8 cellular contexts compared by ENCODE assay signal in genomic region chr9:97038909-97039781, GRCh38. TPM values are rescaled to one million over a fixed set of nuclear protein-coding genes. Genes with fewer than 3 reads are reported as not detected.
DNase-seq lines count a peak whose midpoint lies in the region; ATAC-seq and TF ChIP-seq lines count a peak whose summit lies in the region.

TSS of gene CTSV (minus strand) at chr9:97039142. CDS start at chr9:97038043, 1,099 bp downstream.

- H3K27me3 ChIP-seq in CD4-positive, CD25-positive, alpha-beta regulatory T cell (ENCODE audit: control insufficient read depth, insufficient read depth, low read length) = peaks cover 17% of the 10 kb centered on the region

- no peaks in the 10 kb centered on the region for H3K36me3 Mint-ChIP-seq in CD4-positive, CD25-positive, alpha-beta regulatory T cell

- H3K9me3 ChIP-seq in CD4-positive, CD25-positive, alpha-beta regulatory T cell (ENCODE audit: control insufficient read depth in 2 of 2, low read length in 2 of 2) = peaks cover 0 to 4% of the 10 kb centered on the region in 2 experiments
- H3K9me3 ChIP-seq in mucosa of descending colon = no peaks in the 10 kb centered on the region

- intact Hi-C loops in mucosa of descending colon (cut with DNase I, micrococcal nuclease) = no loop called here

- peaks cover 10% of the 10 kb centered on the region for H3K4me1 ChIP-seq in CD4-positive, CD25-positive, alpha-beta regulatory T cell (ENCODE audit: control insufficient read depth, insufficient read depth, low read length, poor library complexity, severe bottlenecking)
- H3K4me1 ChIP-seq in mucosa of descending colon (ENCODE audit: low read depth) = peaks cover 20% of the 10 kb centered on the region

- H3K9me3 Mint-ChIP-seq in CD4-positive, CD25-positive, alpha-beta regulatory T cell = peaks cover 0 to 6% (median 2%) of the 10 kb centered on the region in 7 donors

- H3K4me1 Mint-ChIP-seq in CD4-positive, CD25-positive, alpha-beta regulatory T cell = peaks cover 0 to 5% (median 3%) of the 10 kb centered on the region in 4 donors

- no peak within 1 kb of the TSS for H3K27ac ChIP-seq in CD4-positive, CD25-positive, alpha-beta regulatory T cell (ENCODE audit: insufficient read depth, low read length, poor library complexity, severe bottlenecking)

- TF ChIP-seq CTCF in epithelial cell of esophagus (IDR thresholded peaks at IDR 0.05; ENCODE audit: insufficient read depth, low read depth, low read length, missing control alignments) (no peak), mucosa of descending colon (IDR thresholded peaks at IDR 0.05) (no peak)

- no peaks in the 10 kb centered on the region for H3K36me3 ChIP-seq in CD4-positive, CD25-positive, alpha-beta regulatory T cell (ENCODE audit: control insufficient read depth, insufficient read depth, low read length)
- no peaks in the 10 kb centered on the region for H3K36me3 ChIP-seq in mucosa of descending colon (ENCODE audit: low read depth)

- H3K4me3 ChIP-seq in CD4-positive, CD25-positive, alpha-beta regulatory T cell (ENCODE audit: low read depth, low read length) = no peak within 1 kb of the TSS
- H3K4me3 ChIP-seq in epithelial cell of esophagus (ENCODE audit: low read length) = peak within 1 kb of the TSS; percentile 69
- no peak within 1 kb of the TSS for H3K4me3 ChIP-seq in mucosa of descending colon

- peaks cover 69% of the 10 kb centered on the region for H3K27me3 Mint-ChIP-seq in CD4-positive, CD25-positive, alpha-beta regulatory T cell

- H3K4me3 Mint-ChIP-seq in CD4-positive, CD25-positive, alpha-beta regulatory T cell = peak within 1 kb of the TSS; percentile 43 to 74 (median 64)

- H3K27ac Mint-ChIP-seq in CD4-positive, CD25-positive, alpha-beta regulatory T cell = no peak within 1 kb of the TSS

- peak; percentile 47 to 91 (median 52) for DNase-seq in CD4-positive, CD25-positive, alpha-beta regulatory T cell
- peak; percentile 29 for DNase-seq in HS-27A (ENCODE audit: low read depth)
- peak; percentile 87 for DNase-seq in NOMO-1 treated with DMSO at 0.1 percent for 48 hours (lab: John Stamatoyannopoulos, UW; ENCODE audit: unreplicated experiment)
- DNase-seq in activated CD8-positive, alpha-beta memory T cell treated with anti-CD3 and anti-CD28 coated beads, Interleukin-2, amount 50 U/mL, for 4 hours = peak; percentile 73
- DNase-seq in epithelial cell of esophagus (ENCODE audit: low read depth) = peak; percentile 96
- peak; percentile 90 to 96 (median 94) for DNase-seq in mucosa of descending colon
- DNase-seq in stimulated activated CD8-positive, alpha-beta memory T cell treated with anti-CD3 and anti-CD28 coated beads, Interleukin-2, amount 100 ng/mL, for 48 hours (ENCODE audit: low read depth in 2 of 2) = peak; percentile 76 to 77

- peak; percentile 81 to 87 for ATAC-seq in CD4-positive, CD25-positive, alpha-beta regulatory T cell (ENCODE audit: low read depth in 2 of 2)
- ATAC-seq in GM19468 (IDR thresholded peaks at IDR 0.05; ENCODE audit: extremely low read depth, unreplicated experiment) = peak; percentile 72
- ATAC-seq in mucosa of descending colon = peak; percentile 98

RNA-seq across cellular contexts. Expression of gene CTSV, which starts in this region (rescaled TPM):
- 0.17 TPM for total RNA-seq in CD4-positive, CD25-positive, alpha-beta regulatory T cell
- under 1 TPM in 1 of 4 donors, not detected in 3; 0.10 TPM for polyA plus RNA-seq in CD4-positive, CD25-positive, alpha-beta regulatory T cell
- total RNA-seq in mucosa of descending colon = 10 to 100 TPM in 1 of 3 donors, 1 to 10 TPM in 2; 1.5 to 17.8 (median 2.3) TPM

Comparison
In these comparisons a context has a peak if more than half of its experiments do, and no peak if none do; other contexts are left out.
1. Peak in DNase-seq and ATAC-seq in CD4-positive, CD25-positive, alpha-beta regulatory T cell; RNA of the gene not detected or under 1 TPM.
2. DNase-seq: peak in every context shown above with its lines; median percentile 96 in epithelial cell of esophagus; 94 in mucosa of descending colon; 87 in NOMO-1 treated with DMSO at 0.1 percent for 48 hours; 76 in stimulated activated CD8-positive, alpha-beta memory T cell treated with anti-CD3 and anti-CD28 coated beads, Interleukin-2, amount 100 ng/mL, for 48 hours; 73 in activated CD8-positive, alpha-beta memory T cell treated with anti-CD3 and anti-CD28 coated beads, Interleukin-2, amount 50 U/mL, for 4 hours; 52 in CD4-positive, CD25-positive, alpha-beta regulatory T cell; 29 in HS-27A.